In genomic region chr17:67385122-67385988, GRCh38 we compare ENCODE assay signal across 1 cellular context.
TF ChIP-seq lines count a peak whose summit lies in the region.

No MANE protein-coding gene starts in this region.

TF ChIP-seq in GM12878, 131 proteins besides CTCF, POLR2A, EP300 and RAD21:
- TF ChIP-seq ZSCAN29 (IDR thresholded peaks at IDR 0.05) (no peak), YY1 (IDR thresholded peaks at IDR 0.05; ENCODE audit: low read depth, low read length) (0 out of 2 replicates have a peak, but pooled peaks have one; percentile 14), ZBTB33 (IDR thresholded peaks at IDR 0.05) (peak; percentile 99), IRF3 (IDR thresholded peaks at IDR 0.05) (no peak)
